Comparison of ENCODE assay signal across 1 cellular context in the genomic region with DNA sequence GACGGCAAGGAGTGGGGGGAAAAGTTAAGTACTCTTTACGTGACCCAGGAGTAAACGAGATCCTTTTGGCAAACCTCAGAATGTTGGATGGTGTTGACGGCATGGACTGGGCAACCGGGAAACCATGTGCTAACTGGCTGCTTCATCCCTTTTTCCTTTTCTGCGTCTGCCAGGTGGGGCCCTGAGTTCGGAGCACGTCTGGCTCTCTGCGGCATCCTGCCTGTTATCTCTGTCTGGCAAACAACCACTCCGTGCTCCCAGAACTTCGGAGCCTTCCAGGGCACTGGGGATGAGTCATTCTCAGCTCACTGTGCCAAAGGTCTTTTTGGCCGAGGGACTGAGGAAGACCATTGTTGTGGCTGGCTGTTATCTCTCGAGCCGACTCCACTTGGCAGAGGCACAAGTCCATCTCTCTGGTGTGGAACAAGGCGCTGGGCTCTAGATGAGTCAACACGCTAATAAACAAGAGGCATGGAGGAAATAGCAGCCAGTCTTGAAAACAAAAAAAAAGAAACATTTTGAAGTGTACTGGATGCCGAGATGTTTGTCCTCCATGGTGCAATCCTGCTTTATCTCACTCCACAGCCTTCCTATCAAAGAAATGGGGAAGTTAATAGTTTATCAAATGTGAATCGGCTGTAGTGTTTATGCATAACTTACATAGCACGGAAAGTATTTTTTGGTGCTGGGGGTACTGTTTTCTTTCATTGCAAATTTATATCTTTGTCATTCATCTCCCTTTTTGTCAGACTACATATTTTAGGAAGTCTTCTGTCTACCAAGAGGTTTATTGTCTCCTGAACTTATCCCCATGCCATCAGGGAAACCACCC.
A peak's percentile ranks its signal among the peaks of the same experiment; 100 is the strongest.
TF ChIP-seq lines count a peak whose summit lies in the region.

No MANE protein-coding gene starts in this region.

TF ChIP-seq in IMR-90, 13 proteins besides CTCF, POLR2A, EP300 and RAD21:
- no peak for TF ChIP-seq NFE2L2 (IDR thresholded peaks at IDR 0.05; ENCODE audit: low read depth, low read length)
- TF ChIP-seq RFX5 (IDR thresholded peaks at IDR 0.05; ENCODE audit: low read depth, low read length): no peak
- TF ChIP-seq CEBPB (IDR thresholded peaks at IDR 0.05; ENCODE audit: low read depth, low read length): peak; percentile 49; the same call in 1 of the 2 replicates
- peak; percentile 67 for TF ChIP-seq RCOR1 (IDR thresholded peaks at IDR 0.05; ENCODE audit: insufficient replicate concordance, low read length)
- TF ChIP-seq MAZ (IDR thresholded peaks at IDR 0.05; ENCODE audit: borderline replicate concordance, low read depth, low read length): peak; percentile 20; the same call in 1 of the 2 replicates
- no peak for TF ChIP-seq SMC3 (IDR thresholded peaks at IDR 0.05; ENCODE audit: low read depth, low read length)
- peak; percentile 86 for TF ChIP-seq FOS (IDR thresholded peaks at IDR 0.05; ENCODE audit: low read depth, low read length)
- TF ChIP-seq MXI1 (IDR thresholded peaks at IDR 0.05; ENCODE audit: borderline replicate concordance, low read depth, low read length): peak; percentile 50; the same call in 1 of the 2 replicates
- TF ChIP-seq, protein P1, sequence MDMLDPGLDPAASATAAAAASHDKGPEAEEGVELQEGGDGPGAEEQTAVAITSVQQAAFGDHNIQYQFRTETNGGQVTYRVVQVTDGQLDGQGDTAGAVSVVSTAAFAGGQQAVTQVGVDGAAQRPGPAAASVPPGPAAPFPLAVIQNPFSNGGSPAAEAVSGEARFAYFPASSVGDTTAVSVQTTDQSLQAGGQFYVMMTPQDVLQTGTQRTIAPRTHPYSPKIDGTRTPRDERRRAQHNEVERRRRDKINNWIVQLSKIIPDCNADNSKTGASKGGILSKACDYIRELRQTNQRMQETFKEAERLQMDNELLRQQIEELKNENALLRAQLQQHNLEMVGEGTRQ (IDR thresholded peaks at IDR 0.05; ENCODE audit: low read depth, low read length): no peak
- TF ChIP-seq CHD1 (IDR thresholded peaks at IDR 0.05; ENCODE audit: low read depth, low read length): no peak
- no peak for TF ChIP-seq MAFK (IDR thresholded peaks at IDR 0.05; ENCODE audit: low read depth, low read length)
- peak; percentile 84 for TF ChIP-seq BHLHE40 (IDR thresholded peaks at IDR 0.05; ENCODE audit: low read depth, low read length)
- TF ChIP-seq, protein P2, sequence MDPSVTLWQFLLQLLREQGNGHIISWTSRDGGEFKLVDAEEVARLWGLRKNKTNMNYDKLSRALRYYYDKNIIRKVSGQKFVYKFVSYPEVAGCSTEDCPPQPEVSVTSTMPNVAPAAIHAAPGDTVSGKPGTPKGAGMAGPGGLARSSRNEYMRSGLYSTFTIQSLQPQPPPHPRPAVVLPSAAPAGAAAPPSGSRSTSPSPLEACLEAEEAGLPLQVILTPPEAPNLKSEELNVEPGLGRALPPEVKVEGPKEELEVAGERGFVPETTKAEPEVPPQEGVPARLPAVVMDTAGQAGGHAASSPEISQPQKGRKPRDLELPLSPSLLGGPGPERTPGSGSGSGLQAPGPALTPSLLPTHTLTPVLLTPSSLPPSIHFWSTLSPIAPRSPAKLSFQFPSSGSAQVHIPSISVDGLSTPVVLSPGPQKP (IDR thresholded peaks at IDR 0.05; ENCODE audit: borderline replicate concordance, low read depth, low read length): no peak
TF ChIP-seq in IMR-90: peak in this region for 6.
